In the genomic region with DNA sequence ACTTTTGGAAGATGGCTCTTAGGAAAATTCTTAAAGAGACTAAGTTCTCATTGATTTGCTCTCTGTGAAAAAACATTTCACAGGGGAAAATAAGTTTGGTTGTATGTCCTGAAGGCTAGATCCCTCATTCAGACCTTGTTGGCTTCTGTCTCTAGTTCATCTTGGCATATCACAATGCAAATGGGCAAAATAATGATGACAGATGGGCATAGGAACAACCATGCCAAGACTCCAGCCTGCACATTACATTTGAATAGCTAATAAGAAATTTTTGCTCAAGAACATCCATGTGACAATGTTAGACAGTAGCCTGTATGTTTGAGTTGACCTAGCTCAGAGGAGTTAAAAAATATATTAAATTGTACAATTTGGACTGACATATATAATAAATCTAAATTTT, we compare ENCODE assay signal across 24 cellular contexts.
"Had no signal": no experiment of that assay in that cellular context is flagged by ENCODE, and none has a peak within 500 bp of the region (broad histone marks: within the 10 kb centered on the region; RNA-seq: fewer than 3 reads in every experiment).

No MANE protein-coding gene starts in this region.

- DNase-seq: activated CD4-positive, alpha-beta T cell treated with anti-CD3 and anti-CD28 coated beads for 1 hour; activated CD4-positive, alpha-beta T cell treated with anti-CD3 and anti-CD28 coated beads for 48 hours; activated CD4-positive, alpha-beta T cell treated with anti-CD3 and anti-CD28 coated beads, Interleukin-2, amount 50 U/mL, for 4 hours; activated CD4-positive, CD25-positive, alpha-beta regulatory T cell; activated CD8-positive, alpha-beta T cell treated with anti-CD3 and anti-CD28 coated beads for 36 hours; activated gamma-delta T cell; activated naive CD4-positive, alpha-beta T cell treated with Interleukin-2 at 50 U/mL for 16 hours; activated naive CD8-positive, alpha-beta T cell treated with anti-CD3 and anti-CD28 coated beads, Interleukin-2, amount 10 ng/mL, durations not matched to agents 7 days and 5 days; activated T-cell treated with anti-CD3 and anti-CD28 coated beads, Interleukin-2, amount 50 U/mL, for 24 hours; amygdala; Karpas-422; NCI-H1105; NCI-H1417 treated with DMSO at 0.1 percent for 48 hours; NCI-H2029; NCI-H2227 treated with DMSO at 0.1 percent for 48 hours; NCI-H510A; SHP77; SJCRH30; T1000; WERI-Rb-1 had no signal

- H3K9me3 Mint-ChIP-seq: activated CD8-positive, alpha-beta T cell treated with anti-CD3 and anti-CD28 coated beads for 36 hours; activated T-cell treated with anti-CD3 and anti-CD28 coated beads, Interleukin-2, amount 50 U/mL, for 24 hours had no signal

- H3K4me1 Mint-ChIP-seq: activated naive CD4-positive, alpha-beta T cell treated with anti-CD3 and anti-CD28 coated beads, Interleukin-2, amount 50 U/mL, for 24 hours; activated naive CD8-positive, alpha-beta T cell treated with anti-CD3 and anti-CD28 coated beads, Interleukin-2, amount 10 ng/mL, durations not matched to agents 7 days and 5 days had no signal

- H3K27me3 Mint-ChIP-seq: activated CD8-positive, alpha-beta T cell treated with anti-CD3 and anti-CD28 coated beads for 36 hours; activated naive CD4-positive, alpha-beta T cell treated with anti-CD3 and anti-CD28 coated beads, Interleukin-2, amount 50 U/mL, for 24 hours; activated naive CD8-positive, alpha-beta T cell treated with anti-CD3 and anti-CD28 coated beads, Interleukin-2, amount 10 ng/mL, durations not matched to agents 7 days and 5 days; activated T-cell treated with anti-CD3 and anti-CD28 coated beads, Interleukin-2, amount 50 U/mL, for 24 hours had no signal

- H3K4me3 Mint-ChIP-seq: activated CD8-positive, alpha-beta T cell treated with anti-CD3 and anti-CD28 coated beads for 36 hours; activated naive CD4-positive, alpha-beta T cell treated with anti-CD3 and anti-CD28 coated beads, Interleukin-2, amount 50 U/mL, for 24 hours; activated naive CD8-positive, alpha-beta T cell treated with anti-CD3 and anti-CD28 coated beads, Interleukin-2, amount 10 ng/mL, durations not matched to agents 7 days and 5 days; activated T-cell treated with anti-CD3 and anti-CD28 coated beads, Interleukin-2, amount 50 U/mL, for 24 hours had no signal

- H3K27ac Mint-ChIP-seq: activated CD8-positive, alpha-beta T cell treated with anti-CD3 and anti-CD28 coated beads for 36 hours; activated naive CD4-positive, alpha-beta T cell treated with anti-CD3 and anti-CD28 coated beads, Interleukin-2, amount 50 U/mL, for 24 hours; activated naive CD8-positive, alpha-beta T cell treated with anti-CD3 and anti-CD28 coated beads, Interleukin-2, amount 10 ng/mL, durations not matched to agents 7 days and 5 days; activated T-cell treated with anti-CD3 and anti-CD28 coated beads, Interleukin-2, amount 50 U/mL, for 24 hours; activated T-helper 2 cell treated with anti-CD3 and anti-CD28 coated beads, Interferon-gamma antibody, Interleukin-2, Interleukin-4, amounts not matched to agents 10 μg/mL and 5 μg/mL and 100 μg/mL, durations not matched to agents 14 hours and 24 hours and 36 hours had no signal

- H3K36me3 Mint-ChIP-seq: activated naive CD4-positive, alpha-beta T cell treated with anti-CD3 and anti-CD28 coated beads, Interleukin-2, amount 50 U/mL, for 24 hours; activated naive CD8-positive, alpha-beta T cell treated with anti-CD3 and anti-CD28 coated beads, Interleukin-2, amount 10 ng/mL, durations not matched to agents 7 days and 5 days had no signal

- ATAC-seq: activated CD8-positive, alpha-beta T cell treated with anti-CD3 and anti-CD28 coated beads for 36 hours; K562; Panc1 had no signal
